ENCODE assay signal across 1 cellular context in the genomic region with DNA sequence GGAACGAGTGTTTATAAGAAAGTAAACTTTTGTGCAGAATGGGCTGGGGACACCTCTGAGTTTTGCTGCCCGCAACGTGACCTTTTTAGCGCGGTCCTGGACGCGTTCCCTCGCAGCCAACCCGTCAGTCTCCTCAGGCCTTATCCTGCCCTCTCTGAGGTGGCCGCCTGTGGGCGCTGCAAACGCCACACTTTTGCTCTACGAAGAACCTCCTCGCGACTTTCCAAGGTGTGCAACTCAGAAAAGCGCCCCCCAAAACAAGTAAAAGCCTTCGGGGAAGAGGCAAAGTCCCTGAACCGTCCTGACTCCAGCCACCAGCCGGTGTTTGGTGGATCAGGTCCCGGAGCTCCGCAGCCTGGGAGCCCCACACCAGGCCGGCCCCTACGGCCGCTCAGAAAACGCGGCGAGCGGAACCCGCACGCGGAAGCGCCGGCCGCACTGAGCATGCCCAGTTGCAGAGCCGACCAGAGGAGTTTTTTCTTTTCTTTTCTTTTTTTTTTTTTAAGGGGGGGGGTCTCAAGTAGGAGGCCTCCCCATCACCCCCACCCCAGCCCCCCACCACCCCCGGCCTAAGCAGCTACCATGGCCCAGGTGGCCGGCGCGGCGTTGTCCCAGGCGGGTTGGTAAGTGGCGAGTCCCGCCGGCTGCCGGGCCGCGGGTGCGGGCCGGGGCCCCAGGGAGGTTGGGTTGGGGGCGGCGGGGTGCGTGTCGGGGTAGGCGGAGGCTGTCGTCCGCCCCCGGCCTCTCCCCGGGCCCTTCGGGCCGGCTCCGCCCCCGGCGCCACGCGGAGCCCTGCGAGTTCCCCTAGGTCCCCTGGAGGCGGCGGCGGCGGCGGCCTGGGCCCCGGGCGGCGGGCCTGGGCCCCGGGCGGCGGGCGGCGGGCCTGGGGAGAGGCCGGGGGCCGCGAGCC.
A peak's percentile ranks its signal among the peaks of the same experiment; 100 is the strongest.
TF ChIP-seq lines count a peak whose summit lies in the region.

TDRD3 (plus strand) TSS at position 438 of the 910 bp plus-strand sequence; CDS start at position 583, 145 bp downstream.

TF ChIP-seq in GM12878, 131 proteins besides CTCF, POLR2A, EP300 and RAD21 (continued from another document):
- no peak; the same call in 1 of the 2 replicates for TF ChIP-seq ZBTB33 (IDR thresholded peaks at IDR 0.05)
- TF ChIP-seq ATF7 (IDR thresholded peaks at IDR 0.05; ENCODE audit: low read depth) = 0 out of 2 replicates have a peak, but pooled peaks have one; percentile 24
- TF ChIP-seq, protein P1, sequence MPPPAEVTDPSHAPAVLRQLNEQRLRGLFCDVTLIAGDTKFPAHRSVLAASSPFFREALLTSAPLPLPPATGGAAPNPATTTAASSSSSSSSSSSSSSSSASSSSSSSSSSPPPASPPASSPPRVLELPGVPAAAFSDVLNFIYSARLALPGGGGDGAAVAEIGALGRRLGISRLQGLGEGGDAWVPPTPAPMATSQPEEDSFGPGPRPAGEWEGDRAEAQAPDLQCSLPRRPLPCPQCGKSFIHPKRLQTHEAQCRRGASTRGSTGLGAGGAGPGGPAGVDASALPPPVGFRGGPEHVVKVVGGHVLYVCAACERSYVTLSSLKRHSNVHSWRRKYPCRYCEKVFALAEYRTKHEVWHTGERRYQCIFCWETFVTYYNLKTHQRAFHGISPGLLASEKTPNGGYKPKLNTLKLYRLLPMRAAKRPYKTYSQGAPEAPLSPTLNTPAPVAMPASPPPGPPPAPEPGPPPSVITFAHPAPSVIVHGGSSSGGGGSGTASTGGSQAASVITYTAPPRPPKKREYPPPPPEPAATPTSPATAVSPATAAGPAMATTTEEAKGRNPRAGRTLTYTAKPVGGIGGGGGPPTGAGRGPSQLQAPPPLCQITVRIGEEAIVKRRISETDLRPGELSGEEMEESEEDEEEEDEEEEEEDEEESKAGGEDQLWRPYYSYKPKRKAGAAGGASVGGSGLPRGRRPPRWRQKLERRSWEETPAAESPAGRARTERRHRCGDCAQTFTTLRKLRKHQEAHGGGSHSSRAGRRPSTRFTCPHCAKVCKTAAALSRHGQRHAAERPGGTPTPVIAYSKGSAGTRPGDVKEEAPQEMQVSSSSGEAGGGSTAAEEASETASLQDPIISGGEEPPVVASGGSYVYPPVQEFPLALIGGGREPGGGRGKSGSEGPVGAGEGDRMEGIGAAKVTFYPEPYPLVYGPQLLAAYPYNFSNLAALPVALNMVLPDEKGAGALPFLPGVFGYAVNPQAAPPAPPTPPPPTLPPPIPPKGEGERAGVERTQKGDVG (CRISPR knock-in tag; IDR thresholded peaks at IDR 0.05) = no peak
- TF ChIP-seq HDAC6 (IDR thresholded peaks at IDR 0.05; ENCODE audit: unreplicated experiment) = no peak
- TF ChIP-seq GATAD2B (conservative IDR thresholded peaks at IDR 0.05; ENCODE audit: low read depth) = peak; percentile 19; the same call in 1 of the 2 replicates
- TF ChIP-seq E2F4 (IDR thresholded peaks at IDR 0.05; ENCODE audit: low read depth, low read length) = no peak
- peak; percentile 51; the same call in 1 of the 2 replicates for TF ChIP-seq CBFB (IDR thresholded peaks at IDR 0.05; ENCODE audit: low read depth)
- TF ChIP-seq, protein P2, sequence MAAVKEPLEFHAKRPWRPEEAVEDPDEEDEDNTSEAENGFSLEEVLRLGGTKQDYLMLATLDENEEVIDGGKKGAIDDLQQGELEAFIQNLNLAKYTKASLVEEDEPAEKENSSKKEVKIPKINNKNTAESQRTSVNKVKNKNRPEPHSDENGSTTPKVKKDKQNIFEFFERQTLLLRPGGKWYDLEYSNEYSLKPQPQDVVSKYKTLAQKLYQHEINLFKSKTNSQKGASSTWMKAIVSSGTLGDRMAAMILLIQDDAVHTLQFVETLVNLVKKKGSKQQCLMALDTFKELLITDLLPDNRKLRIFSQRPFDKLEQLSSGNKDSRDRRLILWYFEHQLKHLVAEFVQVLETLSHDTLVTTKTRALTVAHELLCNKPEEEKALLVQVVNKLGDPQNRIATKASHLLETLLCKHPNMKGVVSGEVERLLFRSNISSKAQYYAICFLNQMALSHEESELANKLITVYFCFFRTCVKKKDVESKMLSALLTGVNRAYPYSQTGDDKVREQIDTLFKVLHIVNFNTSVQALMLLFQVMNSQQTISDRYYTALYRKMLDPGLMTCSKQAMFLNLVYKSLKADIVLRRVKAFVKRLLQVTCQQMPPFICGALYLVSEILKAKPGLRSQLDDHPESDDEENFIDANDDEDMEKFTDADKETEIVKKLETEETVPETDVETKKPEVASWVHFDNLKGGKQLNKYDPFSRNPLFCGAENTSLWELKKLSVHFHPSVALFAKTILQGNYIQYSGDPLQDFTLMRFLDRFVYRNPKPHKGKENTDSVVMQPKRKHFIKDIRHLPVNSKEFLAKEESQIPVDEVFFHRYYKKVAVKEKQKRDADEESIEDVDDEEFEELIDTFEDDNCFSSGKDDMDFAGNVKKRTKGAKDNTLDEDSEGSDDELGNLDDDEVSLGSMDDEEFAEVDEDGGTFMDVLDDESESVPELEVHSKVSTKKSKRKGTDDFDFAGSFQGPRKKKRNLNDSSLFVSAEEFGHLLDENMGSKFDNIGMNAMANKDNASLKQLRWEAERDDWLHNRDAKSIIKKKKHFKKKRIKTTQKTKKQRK (IDR thresholded peaks at IDR 0.05; ENCODE audit: low read depth, low read length) = no peak
- TF ChIP-seq TCF7 (IDR thresholded peaks at IDR 0.05; ENCODE audit: borderline replicate concordance) = no peak
- no peak for TF ChIP-seq FOXK2 (IDR thresholded peaks at IDR 0.05)
- no peak for TF ChIP-seq BMI1 (IDR thresholded peaks at IDR 0.05; ENCODE audit: borderline replicate concordance)
